Comparison of ENCODE assay signal across 19 cellular contexts in the genomic region with DNA sequence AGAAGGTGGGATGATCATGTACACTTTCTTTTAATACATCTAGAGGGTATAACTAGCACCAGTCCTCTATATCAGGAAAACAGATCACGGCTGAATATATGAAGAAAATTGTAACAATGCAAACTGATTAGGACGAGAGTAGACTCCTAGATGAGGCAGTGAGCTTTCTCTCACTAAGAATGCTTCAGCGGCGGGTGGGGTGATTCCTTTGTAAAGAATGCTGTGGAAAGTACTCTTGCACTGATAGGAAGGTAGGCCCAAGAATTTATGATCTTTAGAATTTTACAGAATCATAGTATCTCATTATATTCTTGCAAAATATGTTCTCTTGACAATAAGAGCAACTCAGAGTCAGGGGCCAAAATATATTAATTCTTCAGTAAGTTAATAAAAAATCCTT.
DNase-seq lines count a peak whose midpoint lies in the region; ATAC-seq and TF ChIP-seq lines count a peak whose summit lies in the region.
"Had no signal": no experiment of that assay in that cellular context is flagged by ENCODE, and none has a peak within 500 bp of the region (broad histone marks: within the 10 kb centered on the region; RNA-seq: fewer than 3 reads in every experiment).

No MANE protein-coding gene starts in this region.

- no peak overlapping the region for H3K14ac ChIP-seq in trophoblast cell (ENCODE audit: low read length)

- H3K36me3 ChIP-seq in brain microvascular endothelial cell (replicated peaks) (no peaks in the 10 kb centered on the region), trophoblast cell (ENCODE audit: control insufficient read depth in 1 of 2, insufficient read depth in 2 of 2, low read length in 2 of 2) (no peaks in the 10 kb centered on the region)
- H3K36me3 ChIP-seq: BLaER1 treated with 17β-estradiol and CSF1 and Interleukin-3, amounts not matched to agents 10 nM and 100 nM had no signal

- ATAC-seq in left ventricle myocardium superior: no peak
- ATAC-seq: A549; CD8-positive, alpha-beta T cell; GM12878 had no signal

- no peak overlapping the region for H2BK5ac ChIP-seq in trophoblast cell (ENCODE audit: low read depth, low read length, poor library complexity)

- H3K27ac ChIP-seq in brain microvascular endothelial cell (no peak overlapping the region), trophoblast cell (ENCODE audit: low read depth, low read length) (no peak overlapping the region)
- H3K27ac ChIP-seq: 22Rv1; A549; BLaER1 treated with 17β-estradiol and CSF1 and Interleukin-3, amounts not matched to agents 10 nM and 100 nM; C4-2B had no signal

- H3K4me3 ChIP-seq in brain microvascular endothelial cell (ENCODE audit: low read depth, low read length) (no peak overlapping the region), trophoblast cell (ENCODE audit: low read depth, low read length) (no peak overlapping the region)
- H3K4me3 ChIP-seq: A549; BLaER1 treated with 17β-estradiol and CSF1 and Interleukin-3, amounts not matched to agents 10 nM and 100 nM; GM12878 had no signal

- no peak overlapping the region for H2BK120ac ChIP-seq in trophoblast cell (ENCODE audit: insufficient read depth, low read length, poor library complexity)

- no peak overlapping the region for H3K18ac ChIP-seq in trophoblast cell (ENCODE audit: low read length)

- H2AK5ac ChIP-seq in trophoblast cell (ENCODE audit: low read length): no peak overlapping the region

- H3K9me3 ChIP-seq in trophoblast cell (ENCODE audit: insufficient read depth, low read depth, low read length): no peaks in the 10 kb centered on the region
- H3K9me3 ChIP-seq: A549; BLaER1 treated with 17β-estradiol and CSF1 and Interleukin-3, amounts not matched to agents 10 nM and 100 nM; Caco-2 had no signal

- H3K4me2 ChIP-seq in trophoblast cell (ENCODE audit: low read length): no peak overlapping the region
- H3K4me2 ChIP-seq: A549; BLaER1 treated with 17β-estradiol and CSF1 and Interleukin-3, amounts not matched to agents 10 nM and 100 nM had no signal

- WGBS in trophoblast cell (ENCODE audit: extremely low coverage, insufficient coverage, insufficient read length): no CpG with 5 or more reads among the region's 4 CpGs

- intact Hi-C loops in left ventricle myocardium superior (cut with micrococcal nuclease): no loop called here

- no peak overlapping the region for H4K8ac ChIP-seq in trophoblast cell (ENCODE audit: low read depth, low read length)

- in situ Hi-C loops in brain microvascular endothelial cell (cut with HindIII; ENCODE audit: low pct_ligation_motif_present, low sequenced_read_pairs): no loop called here

- H3K9ac ChIP-seq in trophoblast cell (ENCODE audit: low read length): no peak overlapping the region
- H3K9ac ChIP-seq: BLaER1 treated with 17β-estradiol and CSF1 and Interleukin-3, amounts not matched to agents 10 nM and 100 nM had no signal

- H3K23ac ChIP-seq in trophoblast cell (ENCODE audit: low read length): no peak overlapping the region

- H3K27me3 ChIP-seq in brain microvascular endothelial cell (replicated peaks) (no peaks in the 10 kb centered on the region), trophoblast cell (ENCODE audit: insufficient read depth, low read length) (no peaks in the 10 kb centered on the region)
- H3K27me3 ChIP-seq: BLaER1 treated with 17β-estradiol and CSF1 and Interleukin-3, amounts not matched to agents 10 nM and 100 nM had no signal

- no peaks in the 10 kb centered on the region for H3K4me1 ChIP-seq in trophoblast cell (ENCODE audit: control insufficient read depth in 1 of 2, insufficient read depth in 2 of 2, low read length in 2 of 2)
- H3K4me1 ChIP-seq: A549 had no signal

- no peak overlapping the region for H4K91ac ChIP-seq in trophoblast cell (ENCODE audit: low read depth, low read length)

- no peak for TF ChIP-seq CTCF in brain microvascular endothelial cell (IDR thresholded peaks at IDR 0.05; ENCODE audit: low read depth, low read length, missing control alignments)

- DNase-seq in EH (ENCODE audit: low read depth) (peak; percentile 4), brain microvascular endothelial cell (peak; percentile 16), trophoblast cell (peak; percentile 48 to 77), HK-2 (ENCODE audit: unreplicated experiment) (no peak), left ventricle myocardium superior (no peak), anterior cingulate cortex (lab: John Stamatoyannopoulos, UW) (no peak)
- DNase-seq: AML-193; Caco-2; Calu3; CD4-positive, alpha-beta T cell; CD8-positive, alpha-beta T cell; DMS79 treated with DMSO at 0.1 percent for 48 hours; EL; GDM1 had no signal

- no peak overlapping the region for H3K4ac ChIP-seq in trophoblast cell (ENCODE audit: low read depth, low read length)

- no peak overlapping the region for H2AFZ ChIP-seq in trophoblast cell (ENCODE audit: insufficient read depth, low read length, poor library complexity)

- H3K79me2 ChIP-seq in trophoblast cell (ENCODE audit: control insufficient read depth, insufficient read depth, low read length, poor library complexity): no peaks in the 10 kb centered on the region

- H2BK12ac ChIP-seq in trophoblast cell (ENCODE audit: low read length): no peak overlapping the region

- no peak overlapping the region for H4K12ac ChIP-seq in trophoblast cell (ENCODE audit: low read depth, low read length)

- H3K79me1 ChIP-seq in trophoblast cell (ENCODE audit: low read length): no peaks in the 10 kb centered on the region

Comparison
In these comparisons a context has a peak if more than half of its experiments do, and no peak if none do; other contexts are left out.
1. DNase-seq: peak in EH (single experiment), brain microvascular endothelial cell (single experiment) and trophoblast cell (2 of 2); none in HK-2 (single experiment), left ventricle myocardium superior (single experiment) and anterior cingulate cortex (0 of 58).